12 cellular contexts compared by ENCODE assay signal in the genomic region with DNA sequence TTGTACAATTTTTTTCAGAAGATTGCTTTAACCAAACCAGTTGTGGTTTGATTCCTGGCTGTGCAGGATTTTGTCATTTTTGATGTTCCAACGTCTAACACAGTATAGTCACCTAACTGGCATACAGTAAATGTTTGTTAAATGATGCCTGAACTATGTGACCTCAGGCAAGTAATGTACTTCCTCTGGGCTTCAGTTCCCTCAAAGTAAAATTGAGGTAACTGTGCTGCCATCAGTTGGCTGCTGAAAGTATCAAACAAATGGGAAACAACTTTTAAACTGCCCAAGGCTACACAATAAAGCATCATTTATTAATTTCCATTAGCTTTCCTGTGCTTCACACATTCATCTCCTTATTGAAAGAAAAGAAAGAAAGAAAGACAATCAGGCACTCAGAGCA. TPM values are rescaled to one million over a fixed set of nuclear protein-coding genes. Genes with fewer than 3 reads are reported as not detected.
DNase-seq lines count a peak whose midpoint lies in the region; ATAC-seq, FAIRE-seq and TF ChIP-seq lines count a peak whose summit lies in the region.
"Had no signal": no experiment of that assay in that cellular context is flagged by ENCODE, and none has a peak within 500 bp of the region (broad histone marks: within the 10 kb centered on the region; RNA-seq: fewer than 3 reads in every experiment).

No MANE protein-coding gene starts in this region.

- peak overlapping the region in 5 of 7 donors; percentile 4 to 76 (median 25) for H3K27ac Mint-ChIP-seq in CD14-positive monocyte
- peak overlapping the region; percentile 45 for H3K27ac Mint-ChIP-seq in central memory CD8-positive, alpha-beta T cell (ENCODE audit: low read depth)
- H3K27ac Mint-ChIP-seq: T-helper 1 cell treated with Interleukin-12 subunit alpha and Interleukin-12 subunit beta and Interleukin-4 antibody, amounts not matched to agents 30 μg/mL and 1 μg/mL, for 36 hours had no signal

- no peak for DNase-seq in CD14-positive monocyte (ENCODE audit: low spot score)
- DNase-seq in GM12891 (ENCODE audit: insufficient read length, low spot score): no peak
- DNase-seq in NAMALWA (ENCODE audit: low spot score): peak; percentile 38
- DNase-seq in central memory CD8-positive, alpha-beta T cell (ENCODE audit: low spot score in 2 of 2): no peak
- DNase-seq in occipital lobe (lab: John Stamatoyannopoulos, UW): no peak
- DNase-seq in cortex of kidney (lab: John Stamatoyannopoulos, UW): no peak
- DNase-seq in sciatic nerve (ENCODE audit: low spot score): no peak
- DNase-seq in Ammon's horn (ENCODE audit: low spot score): no peak
- DNase-seq: activated naive CD4-positive, alpha-beta T cell treated with anti-CD3 and anti-CD28 coated beads, Interleukin-2, amount 50 U/mL, for 16 hours; NCI-H1694 treated with DMSO at 0.1 percent for 48 hours; NCI-H82 had no signal

- TF ChIP-seq CTCF in CD14-positive monocyte (IDR thresholded peaks at IDR 0.05): peak; percentile 50

- peaks cover 60% of the 10 kb centered on the region for H3K4me1 Mint-ChIP-seq in CD14-positive monocyte
- peaks cover 56% of the 10 kb centered on the region for H3K4me1 Mint-ChIP-seq in central memory CD8-positive, alpha-beta T cell

- no peak for ATAC-seq in central memory CD8-positive, alpha-beta T cell (replicated peaks; ENCODE audit: extremely low read depth, poor library complexity, severe bottlenecking)
- no peak for ATAC-seq in sciatic nerve

- no peak overlapping the region for H3K4me3 Mint-ChIP-seq in CD14-positive monocyte
- H3K4me3 Mint-ChIP-seq in central memory CD8-positive, alpha-beta T cell: no peak overlapping the region
- H3K4me3 Mint-ChIP-seq: T-helper 1 cell treated with Interleukin-12 subunit alpha and Interleukin-12 subunit beta and Interleukin-4 antibody, amounts not matched to agents 30 μg/mL and 1 μg/mL, for 36 hours had no signal

- H3K36me3 Mint-ChIP-seq in CD14-positive monocyte: peaks cover 5 to 6% of the 10 kb centered on the region in 2 donors
- peaks cover 12% of the 10 kb centered on the region for H3K36me3 Mint-ChIP-seq in central memory CD8-positive, alpha-beta T cell (ENCODE audit: insufficient read depth)

- no peak for TF ChIP-seq POLR2A in GM12891 (IDR thresholded peaks at IDR 0.05; ENCODE audit: low read depth, low read length)

- peak; percentile 69 for FAIRE-seq in GM12891 (lab: Jason Lieb, UNC)

- intact Hi-C loops in CD14-positive monocyte (cut with micrococcal nuclease) (loop anchor here (5.0 to 10.0 kb wide), 3 partner anchors 73 to 295 kb away; a partner anchor contains a TSS), sciatic nerve (cut with DNase I) (loop anchor here (10.0 kb wide), 1 partner anchor 295 kb away; no protein-coding TSS in a partner anchor)

- H3K27me3 Mint-ChIP-seq in CD14-positive monocyte (ENCODE audit: low read depth in 3 of 3): no peaks in the 10 kb centered on the region
- H3K27me3 Mint-ChIP-seq in central memory CD8-positive, alpha-beta T cell: no peaks in the 10 kb centered on the region

- no peaks in the 10 kb centered on the region for H3K9me3 Mint-ChIP-seq in CD14-positive monocyte
- no peaks in the 10 kb centered on the region for H3K9me3 Mint-ChIP-seq in central memory CD8-positive, alpha-beta T cell
- H3K9me3 Mint-ChIP-seq: T-helper 1 cell treated with Interleukin-12 subunit alpha and Interleukin-12 subunit beta and Interleukin-4 antibody, amounts not matched to agents 30 μg/mL and 1 μg/mL, for 36 hours had no signal

TF ChIP-seq in GM12891, 5 proteins besides CTCF, POLR2A, EP300 and RAD21:
- TF ChIP-seq PAX5 (IDR thresholded peaks at IDR 0.05; ENCODE audit: insufficient read depth, low read length, severe bottlenecking): no peak
- TF ChIP-seq SPI1 (IDR thresholded peaks at IDR 0.05; ENCODE audit: low read depth, low read length): 0 out of 2 replicates have a peak, but pooled peaks have one; percentile 17
- no peak for TF ChIP-seq POU2F2 (IDR thresholded peaks at IDR 0.05; ENCODE audit: low read depth, low read length)
- TF ChIP-seq POLR2AphosphoS5 (IDR thresholded peaks at IDR 0.05; ENCODE audit: low read depth, low read length): no peak

RNA-seq across cellular contexts. Expression of a gene that starts 4.3 kb away (rescaled TPM):
- polyA plus RNA-seq in CD14-positive monocyte: 10 to 100 TPM; 71.7 to 85.9 TPM
- polyA plus RNA-seq in GM12891 (2012; ENCODE audit: low read depth, missing spikeins): 45.9 TPM
- total RNA-seq in occipital lobe: 75.8 TPM
- total RNA-seq in sciatic nerve: 58.9 TPM

RNA-seq across cellular contexts. Expression of a gene that starts 12.4 kb away (rescaled TPM):
- polyA plus RNA-seq in CD14-positive monocyte: 10 to 100 TPM; 11.0 to 11.2 TPM
- polyA plus RNA-seq in GM12891 (2012; ENCODE audit: low read depth, missing spikeins): 15.8 TPM
- total RNA-seq in occipital lobe (151 TPM), sciatic nerve (67.7 TPM)
